Comparison of ENCODE assay signal across 18 cellular contexts in the genomic region with DNA sequence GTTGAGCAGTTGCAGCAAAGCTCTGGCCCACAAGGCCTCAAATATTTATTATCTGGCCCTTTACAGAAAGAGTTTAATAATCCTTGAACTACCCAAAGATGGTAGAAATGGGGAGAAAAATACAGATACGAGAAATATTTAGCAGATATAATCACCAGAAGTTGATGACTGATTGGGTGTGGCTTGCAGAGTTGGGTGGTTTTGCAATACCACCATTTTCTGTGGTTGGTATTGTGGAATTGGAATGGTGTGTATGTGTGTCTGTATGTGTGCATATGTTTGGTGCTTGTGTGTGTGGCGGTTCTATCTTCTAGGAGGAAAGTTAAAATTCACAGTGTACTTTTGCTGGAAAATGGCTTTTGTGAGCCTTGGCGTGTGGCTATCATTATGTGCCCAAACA.
DNase-seq lines count a peak whose midpoint lies in the region; ATAC-seq and TF ChIP-seq lines count a peak whose summit lies in the region.
"Had no signal": no experiment of that assay in that cellular context is flagged by ENCODE, and none has a peak within 500 bp of the region (broad histone marks: within the 10 kb centered on the region; RNA-seq: fewer than 3 reads in every experiment).

No MANE protein-coding gene starts in this region.

- no peaks in the 10 kb centered on the region for H3K79me2 ChIP-seq in ACC112 (ENCODE audit: control insufficient read depth, insufficient read depth, low read length, unreplicated experiment)

- H3K36me3 Mint-ChIP-seq in glutamatergic neuron (ENCODE audit: unreplicated experiment) = no peaks in the 10 kb centered on the region

- H3K4me1 Mint-ChIP-seq in glutamatergic neuron (ENCODE audit: low read depth, unreplicated experiment) = peaks cover 11% of the 10 kb centered on the region

- H3K27me3 Mint-ChIP-seq in glutamatergic neuron (ENCODE audit: unreplicated experiment) = no peaks in the 10 kb centered on the region

- no peak for TF ChIP-seq CTCF in fibroblast of mammary gland (conservative IDR thresholded peaks at IDR 0.05; ENCODE audit: control insufficient read depth, insufficient read depth, low read depth, low read length)
- no peak for TF ChIP-seq CTCF in glutamatergic neuron (IDR thresholded peaks at IDR 0.05; ENCODE audit: partially characterized antibody, unreplicated experiment)

- peaks cover 35% of the 10 kb centered on the region for H3K4me1 ChIP-seq in ACC112 (ENCODE audit: control insufficient read depth, insufficient read depth, low read length, unreplicated experiment)

- H2AFZ ChIP-seq in ACC112 (ENCODE audit: low read length, unreplicated experiment) = peak overlapping the region; percentile 54

- peak overlapping the region; percentile 62 for H3K27ac ChIP-seq in ACC112 (ENCODE audit: low read depth, low read length)
- H3K27ac ChIP-seq: heart left ventricle, ovary, VCaP had no signal

- ATAC-seq in HG03442 (IDR thresholded peaks at IDR 0.05; ENCODE audit: unreplicated experiment) = no peak
- ATAC-seq in GM21526 (IDR thresholded peaks at IDR 0.05; ENCODE audit: low FRiP score, unreplicated experiment) = no peak
- ATAC-seq: heart left ventricle had no signal

- no peaks in the 10 kb centered on the region for H3K9me3 Mint-ChIP-seq in glutamatergic neuron (ENCODE audit: unreplicated experiment)
- H3K9me3 Mint-ChIP-seq: stimulated activated naive CD8-positive, alpha-beta T cell treated with anti-CD3 and anti-CD28 coated beads, Interleukin-15, Interleukin-2, amounts not matched to agents 100 ng/mL and 50 ng/mL, for 24 hours had no signal

- H3K36me3 ChIP-seq in ACC112 (ENCODE audit: insufficient read depth, low read length) = no peaks in the 10 kb centered on the region
- H3K36me3 ChIP-seq: heart left ventricle, ovary had no signal

- no peak overlapping the region for H3K4me3 ChIP-seq in ACC112 (ENCODE audit: low read depth, low read length)
- H3K4me3 ChIP-seq in fibroblast of mammary gland (ENCODE audit: control insufficient read depth, low read depth, low read length) = no peak overlapping the region
- H3K4me3 ChIP-seq: heart left ventricle, ovary had no signal

- DNase-seq in HCEC 1CT (peak; percentile 78), RPMI7951 (ENCODE audit: low read depth) (peak; percentile 73), fibroblast of mammary gland (ENCODE audit: low read depth) (peak; percentile 90), glutamatergic neuron (no peak)
- DNase-seq in activated CD4-positive, alpha-beta T cell treated with anti-CD3 and anti-CD28 coated beads, Interleukin-2, amount 50 U/mL, for 4 hours = no peak
- DNase-seq: activated effector memory CD4-positive, alpha-beta T cell treated with anti-CD3 and anti-CD28 coated beads, Interleukin-2, amount 50 U/mL, for 16 hours; DMS 273 treated with DMSO at 0.1 percent for 48 hours; effector memory CD4-positive, alpha-beta T cell; heart left ventricle; MM.1S; NCI-H2227 treated with DMSO at 0.1 percent for 48 hours; ovary; small intestine had no signal

- H3K4me3 Mint-ChIP-seq in glutamatergic neuron (ENCODE audit: unreplicated experiment) = no peak overlapping the region
- H3K4me3 Mint-ChIP-seq: stimulated activated naive CD8-positive, alpha-beta T cell treated with anti-CD3 and anti-CD28 coated beads, Interleukin-15, Interleukin-2, amounts not matched to agents 100 ng/mL and 50 ng/mL, for 24 hours had no signal

- no peak overlapping the region for H3K27ac Mint-ChIP-seq in glutamatergic neuron (ENCODE audit: unreplicated experiment)
- H3K27ac Mint-ChIP-seq: stimulated activated naive CD8-positive, alpha-beta T cell treated with anti-CD3 and anti-CD28 coated beads, Interleukin-15, Interleukin-2, amounts not matched to agents 100 ng/mL and 50 ng/mL, for 24 hours had no signal

- no peaks in the 10 kb centered on the region for H3K27me3 ChIP-seq in ACC112 (ENCODE audit: insufficient read depth, low read length)
- H3K27me3 ChIP-seq: heart left ventricle, ovary had no signal

Comparison
In these comparisons a context has a peak if more than half of its experiments do, and no peak if none do; other contexts are left out.
1. DNase-seq: peak in HCEC 1CT (single experiment), RPMI7951 (single experiment) and fibroblast of mammary gland (single experiment); none in activated CD4-positive, alpha-beta T cell treated with anti-CD3 and anti-CD28 coated beads, Interleukin-2, amount 50 U/mL, for 4 hours (0 of 2) and glutamatergic neuron (single experiment).